In genomic region chr7:144955422-144955821, GRCh38 we compare ENCODE assay signal across 35 cellular contexts.
"Had no signal": no experiment of that assay in that cellular context is flagged by ENCODE, and none has a peak within 500 bp of the region (broad histone marks: within the 10 kb centered on the region; RNA-seq: fewer than 3 reads in every experiment).

No MANE protein-coding gene starts in this region.

- DNase-seq: Kasumi-1, MG63, MM.1S, MV-4-11, NCI-H1048, NCI-H1092, NCI-H1092 treated with DMSO at 0.1 percent for 48 hours, NCI-H1105, NCI-H1105 treated with DMSO at 0.1 percent for 48 hours, NCI-H1417, NCI-H1417 treated with DMSO at 0.1 percent for 48 hours, NCI-H1436, NCI-H1436 treated with DMSO at 0.1 percent for 48 hours, NCI-H146, NCI-H1694, NCI-H1694 treated with DMSO at 0.1 percent for 48 hours, NCI-H187, NCI-H187 treated with DMSO at 0.1 percent for 48 hours, NCI-H1930, NCI-H2029, NCI-H2029 treated with DMSO at 0.1 percent for 48 hours, NCI-H2081, NCI-H2081 treated with DMSO at 0.1 percent for 48 hours, NCI-H2107, NCI-H2171, NCI-H2171 treated with DMSO at 0.1 percent for 48 hours, NCI-H2227 treated with DMSO at 0.1 percent for 48 hours, NCI-H226, NCI-H345, NCI-H446, NCI-H446 treated with DMSO at 0.1 percent for 48 hours, NCI-H510A, NCI-H510A treated with DMSO at 0.1 percent for 48 hours, NCI-H524, NCI-H524 treated with DMSO at 0.1 percent for 48 hours had no signal
